ENCODE assay signal across 1 cellular context in the genomic region with DNA sequence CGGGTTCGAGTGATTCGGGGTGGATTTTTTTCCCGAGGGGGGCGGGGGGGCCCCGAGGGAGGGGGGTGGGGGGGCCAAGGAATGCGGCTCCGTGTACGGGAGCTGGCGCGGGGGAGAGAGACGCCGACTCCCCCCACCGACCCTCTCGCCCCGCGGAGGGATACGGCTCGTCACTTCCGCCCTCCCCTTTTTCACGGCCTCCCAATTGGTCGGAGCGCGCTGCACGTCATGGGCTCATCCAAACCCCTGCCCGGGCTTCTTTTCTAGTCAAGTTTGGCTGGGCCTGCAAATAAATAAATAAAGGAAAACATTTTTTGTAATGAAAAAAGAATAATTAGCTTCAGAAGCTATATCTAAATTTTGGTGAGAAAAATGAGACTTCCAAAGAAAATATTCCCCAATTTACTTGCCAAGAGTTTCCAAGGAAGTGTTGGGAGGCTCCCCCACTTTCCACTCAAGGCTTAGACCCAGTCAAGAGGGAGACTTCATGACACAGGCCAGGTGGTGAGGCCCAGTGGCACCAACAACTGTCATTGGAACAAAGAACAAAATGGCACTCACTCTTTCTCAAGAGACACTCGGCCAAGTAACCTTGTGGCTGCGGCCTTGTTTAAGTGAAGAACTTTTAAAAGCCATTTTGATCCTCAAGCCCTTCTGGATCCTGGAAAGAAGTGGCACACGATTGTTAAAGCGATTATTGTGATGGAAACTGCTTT.
A peak's percentile ranks its signal among the peaks of the same experiment; 100 is the strongest.
TF ChIP-seq lines count a peak whose summit lies in the region.

POGZ (minus strand) TSS at position 164 of the 716 bp plus-strand sequence. CDS start 17,290 bp downstream, outside the sequence.

TF ChIP-seq in HEK293, 187 proteins besides CTCF, POLR2A, EP300 and RAD21 (continued from another document and continues in another):
- TF ChIP-seq EGR2 (tag by site-specific recombination; IDR thresholded peaks at IDR 0.05; ENCODE audit: low read depth): no peak
- TF ChIP-seq ZNF677 (tag by site-specific recombination; IDR thresholded peaks at IDR 0.05): no peak
- no peak for TF ChIP-seq ZNF114 (tag by site-specific recombination; IDR thresholded peaks at IDR 0.05)
- no peak for TF ChIP-seq ZNF266 (tag by site-specific recombination; IDR thresholded peaks at IDR 0.05; ENCODE audit: low read depth)
- no peak; the same call in 1 of the 2 replicates for TF ChIP-seq ZSCAN23 (tag by site-specific recombination; IDR thresholded peaks at IDR 0.05)
- peak; percentile 94 for TF ChIP-seq PATZ1 (tag by site-specific recombination; IDR thresholded peaks at IDR 0.05)
- TF ChIP-seq ZNF768 (tag by site-specific recombination; IDR thresholded peaks at IDR 0.05): no peak
- TF ChIP-seq BCL11A (tag by site-specific recombination; IDR thresholded peaks at IDR 0.05; ENCODE audit: low read depth): no peak
- no peak for TF ChIP-seq ZNF654 (tag by site-specific recombination; IDR thresholded peaks at IDR 0.05; ENCODE audit: low read depth)
- no peak; the same call in 1 of the 2 replicates for TF ChIP-seq ZNF341 (tag by site-specific recombination; IDR thresholded peaks at IDR 0.05; ENCODE audit: low read depth)
- no peak for TF ChIP-seq ZFHX2 (tag by site-specific recombination; conservative IDR thresholded peaks at IDR 0.05)
- peak; percentile 77 for TF ChIP-seq KLF10 (tag by site-specific recombination; IDR thresholded peaks at IDR 0.05)
- no peak for TF ChIP-seq ZNF121 (tag by site-specific recombination; IDR thresholded peaks at IDR 0.05)
- no peak for TF ChIP-seq ZNF175 (tag by site-specific recombination; IDR thresholded peaks at IDR 0.05)
- TF ChIP-seq ZFP37 (tag by site-specific recombination; IDR thresholded peaks at IDR 0.05): no peak; the same call in 1 of the 2 replicates
- 0 out of 2 replicates have a peak, but pooled peaks have one; percentile 58 for TF ChIP-seq ZEB2 (tag by site-specific recombination; IDR thresholded peaks at IDR 0.05)
- TF ChIP-seq ZNF785 (tag by site-specific recombination; IDR thresholded peaks at IDR 0.05): no peak
- TF ChIP-seq, protein P1, sequence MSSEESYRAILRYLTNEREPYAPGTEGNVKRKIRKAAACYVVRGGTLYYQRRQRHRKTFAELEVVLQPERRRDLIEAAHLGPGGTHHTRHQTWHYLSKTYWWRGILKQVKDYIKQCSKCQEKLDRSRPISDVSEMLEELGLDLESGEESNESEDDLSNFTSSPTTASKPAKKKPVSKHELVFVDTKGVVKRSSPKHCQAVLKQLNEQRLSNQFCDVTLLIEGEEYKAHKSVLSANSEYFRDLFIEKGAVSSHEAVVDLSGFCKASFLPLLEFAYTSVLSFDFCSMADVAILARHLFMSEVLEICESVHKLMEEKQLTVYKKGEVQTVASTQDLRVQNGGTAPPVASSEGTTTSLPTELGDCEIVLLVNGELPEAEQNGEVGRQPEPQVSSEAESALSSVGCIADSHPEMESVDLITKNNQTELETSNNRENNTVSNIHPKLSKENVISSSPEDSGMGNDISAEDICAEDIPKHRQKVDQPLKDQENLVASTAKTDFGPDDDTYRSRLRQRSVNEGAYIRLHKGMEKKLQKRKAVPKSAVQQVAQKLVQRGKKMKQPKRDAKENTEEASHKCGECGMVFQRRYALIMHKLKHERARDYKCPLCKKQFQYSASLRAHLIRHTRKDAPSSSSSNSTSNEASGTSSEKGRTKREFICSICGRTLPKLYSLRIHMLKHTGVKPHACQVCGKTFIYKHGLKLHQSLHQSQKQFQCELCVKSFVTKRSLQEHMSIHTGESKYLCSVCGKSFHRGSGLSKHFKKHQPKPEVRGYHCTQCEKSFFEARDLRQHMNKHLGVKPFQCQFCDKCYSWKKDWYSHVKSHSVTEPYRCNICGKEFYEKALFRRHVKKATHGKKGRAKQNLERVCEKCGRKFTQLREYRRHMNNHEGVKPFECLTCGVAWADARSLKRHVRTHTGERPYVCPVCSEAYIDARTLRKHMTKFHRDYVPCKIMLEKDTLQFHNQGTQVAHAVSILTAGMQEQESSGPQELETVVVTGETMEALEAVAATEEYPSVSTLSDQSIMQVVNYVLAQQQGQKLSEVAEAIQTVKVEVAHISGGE (tag by site-specific recombination; conservative IDR thresholded peaks at IDR 0.05; ENCODE audit: low read depth): peak; percentile 40; the same call in 1 of the 2 replicates
- no peak for TF ChIP-seq HOXD13 (CRISPR knock-in tag; IDR thresholded peaks at IDR 0.05; ENCODE audit: borderline replicate concordance)
- TF ChIP-seq KLF7 (tag by site-specific recombination; IDR thresholded peaks at IDR 0.05; ENCODE audit: borderline replicate concordance): no peak
- TF ChIP-seq YY1 (tag by site-specific recombination; IDR thresholded peaks at IDR 0.05): no peak; the same call in 1 of the 2 replicates
- TF ChIP-seq ZNF184 (tag by site-specific recombination; IDR thresholded peaks at IDR 0.05): peak; percentile 71; the same call in 1 of the 2 replicates
- no peak for TF ChIP-seq ZNF274 (IDR thresholded peaks at IDR 0.05; ENCODE audit: low read length)
- no peak for TF ChIP-seq ZNF274 (tag by site-specific recombination; IDR thresholded peaks at IDR 0.05; ENCODE audit: borderline replicate concordance)
- no peak for TF ChIP-seq ZNF169 (tag by site-specific recombination; IDR thresholded peaks at IDR 0.05)
- no peak for TF ChIP-seq OSR2 (tag by site-specific recombination; IDR thresholded peaks at IDR 0.05)
- peak; percentile 92 for TF ChIP-seq ZNF398 (tag by site-specific recombination; IDR thresholded peaks at IDR 0.05)
- no peak for TF ChIP-seq ZNF138 (tag by site-specific recombination; IDR thresholded peaks at IDR 0.05; ENCODE audit: borderline replicate concordance)
- TF ChIP-seq ZBTB8A (tag by site-specific recombination; IDR thresholded peaks at IDR 0.05): peak; percentile 54; the same call in 1 of the 2 replicates
- no peak for TF ChIP-seq ZNF701 (tag by site-specific recombination; IDR thresholded peaks at IDR 0.05)
- 0 out of 2 replicates have a peak, but pooled peaks have one; percentile 30 for TF ChIP-seq ZNF394 (tag by site-specific recombination; IDR thresholded peaks at IDR 0.05; ENCODE audit: borderline replicate concordance)
- TF ChIP-seq, protein P2, sequence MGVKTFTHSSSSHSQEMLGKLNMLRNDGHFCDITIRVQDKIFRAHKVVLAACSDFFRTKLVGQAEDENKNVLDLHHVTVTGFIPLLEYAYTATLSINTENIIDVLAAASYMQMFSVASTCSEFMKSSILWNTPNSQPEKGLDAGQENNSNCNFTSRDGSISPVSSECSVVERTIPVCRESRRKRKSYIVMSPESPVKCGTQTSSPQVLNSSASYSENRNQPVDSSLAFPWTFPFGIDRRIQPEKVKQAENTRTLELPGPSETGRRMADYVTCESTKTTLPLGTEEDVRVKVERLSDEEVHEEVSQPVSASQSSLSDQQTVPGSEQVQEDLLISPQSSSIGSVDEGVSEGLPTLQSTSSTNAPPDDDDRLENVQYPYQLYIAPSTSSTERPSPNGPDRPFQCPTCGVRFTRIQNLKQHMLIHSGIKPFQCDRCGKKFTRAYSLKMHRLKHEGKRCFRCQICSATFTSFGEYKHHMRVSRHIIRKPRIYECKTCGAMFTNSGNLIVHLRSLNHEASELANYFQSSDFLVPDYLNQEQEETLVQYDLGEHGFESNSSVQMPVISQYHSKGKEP (tag by site-specific recombination; IDR thresholded peaks at IDR 0.05): no peak
- TF ChIP-seq ZNF660 (tag by site-specific recombination; IDR thresholded peaks at IDR 0.05): peak; percentile 61
- no peak for TF ChIP-seq PBX3 (CRISPR knock-in tag; IDR thresholded peaks at IDR 0.05)
- TF ChIP-seq ZNF747 (tag by site-specific recombination; IDR thresholded peaks at IDR 0.05): no peak
- TF ChIP-seq ZNF558 (tag by site-specific recombination; IDR thresholded peaks at IDR 0.05): no peak
- no peak for TF ChIP-seq GFI1B (tag by site-specific recombination; IDR thresholded peaks at IDR 0.05)
- no peak for TF ChIP-seq ZNF837 (tag by site-specific recombination; IDR thresholded peaks at IDR 0.05)
- TF ChIP-seq ZNF37A (tag by site-specific recombination; IDR thresholded peaks at IDR 0.05): no peak
- TF ChIP-seq, protein P3, sequence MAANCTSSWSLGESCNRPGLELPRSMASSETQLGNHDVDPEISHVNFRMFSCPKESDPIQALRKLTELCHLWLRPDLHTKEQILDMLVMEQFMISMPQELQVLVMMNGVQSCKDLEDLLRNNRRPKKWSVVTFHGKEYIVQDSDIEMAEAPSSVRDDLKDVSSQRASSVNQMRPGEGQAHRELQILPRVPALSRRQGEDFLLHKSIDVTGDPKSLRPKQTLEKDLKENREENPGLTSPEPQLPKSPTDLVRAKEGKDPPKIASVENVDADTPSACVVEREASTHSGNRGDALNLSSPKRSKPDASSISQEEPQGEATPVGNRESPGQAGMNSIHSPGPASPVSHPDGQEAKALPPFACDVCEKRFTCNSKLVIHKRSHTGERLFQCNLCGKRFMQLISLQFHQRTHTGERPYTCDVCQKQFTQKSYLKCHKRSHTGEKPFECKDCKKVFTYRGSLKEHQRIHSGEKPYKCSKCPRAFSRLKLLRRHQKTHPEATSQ (tag by site-specific recombination; IDR thresholded peaks at IDR 0.05): no peak
- TF ChIP-seq, protein P4, sequence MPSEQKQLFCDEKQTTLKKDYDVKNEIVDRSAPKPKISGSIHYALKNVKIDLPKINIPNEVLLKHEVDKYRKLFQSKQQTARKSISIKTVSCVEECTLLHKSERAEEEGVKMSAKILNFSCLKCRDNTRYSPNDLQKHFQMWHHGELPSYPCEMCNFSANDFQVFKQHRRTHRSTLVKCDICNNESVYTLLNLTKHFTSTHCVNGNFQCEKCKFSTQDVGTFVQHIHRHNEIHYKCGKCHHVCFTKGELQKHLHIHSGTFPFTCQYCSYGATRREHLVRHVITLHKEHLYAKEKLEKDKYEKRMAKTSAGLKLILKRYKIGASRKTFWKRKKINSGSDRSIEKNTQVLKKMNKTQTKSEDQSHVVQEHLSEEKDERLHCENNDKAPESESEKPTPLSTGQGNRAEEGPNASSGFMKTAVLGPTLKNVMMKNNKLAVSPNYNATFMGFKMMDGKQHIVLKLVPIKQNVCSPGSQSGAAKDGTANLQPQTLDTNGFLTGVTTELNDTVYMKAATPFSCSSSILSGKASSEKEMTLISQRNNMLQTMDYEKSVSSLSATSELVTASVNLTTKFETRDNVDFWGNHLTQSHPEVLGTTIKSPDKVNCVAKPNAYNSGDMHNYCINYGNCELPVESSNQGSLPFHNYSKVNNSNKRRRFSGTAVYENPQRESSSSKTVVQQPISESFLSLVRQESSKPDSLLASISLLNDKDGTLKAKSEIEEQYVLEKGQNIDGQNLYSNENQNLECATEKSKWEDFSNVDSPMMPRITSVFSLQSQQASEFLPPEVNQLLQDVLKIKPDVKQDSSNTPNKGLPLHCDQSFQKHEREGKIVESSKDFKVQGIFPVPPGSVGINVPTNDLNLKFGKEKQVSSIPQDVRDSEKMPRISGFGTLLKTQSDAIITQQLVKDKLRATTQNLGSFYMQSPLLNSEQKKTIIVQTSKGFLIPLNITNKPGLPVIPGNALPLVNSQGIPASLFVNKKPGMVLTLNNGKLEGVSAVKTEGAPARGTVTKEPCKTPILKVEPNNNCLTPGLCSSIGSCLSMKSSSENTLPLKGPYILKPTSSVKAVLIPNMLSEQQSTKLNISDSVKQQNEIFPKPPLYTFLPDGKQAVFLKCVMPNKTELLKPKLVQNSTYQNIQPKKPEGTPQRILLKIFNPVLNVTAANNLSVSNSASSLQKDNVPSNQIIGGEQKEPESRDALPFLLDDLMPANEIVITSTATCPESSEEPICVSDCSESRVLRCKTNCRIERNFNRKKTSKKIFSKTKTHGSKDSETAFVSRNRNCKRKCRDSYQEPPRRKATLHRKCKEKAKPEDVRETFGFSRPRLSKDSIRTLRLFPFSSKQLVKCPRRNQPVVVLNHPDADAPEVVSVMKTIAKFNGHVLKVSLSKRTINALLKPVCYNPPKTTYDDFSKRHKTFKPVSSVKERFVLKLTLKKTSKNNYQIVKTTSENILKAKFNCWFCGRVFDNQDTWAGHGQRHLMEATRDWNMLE (tag by site-specific recombination; conservative IDR thresholded peaks at IDR 0.05; ENCODE audit: low read depth): peak; percentile 88
- peak; percentile 88 for TF ChIP-seq ZNF629 (tag by site-specific recombination; IDR thresholded peaks at IDR 0.05)
- no peak for TF ChIP-seq TCF7L2 (IDR thresholded peaks at IDR 0.05; ENCODE audit: borderline replicate concordance, low read depth, low read length)
- TF ChIP-seq ZBTB17 (tag by site-specific recombination; IDR thresholded peaks at IDR 0.05): no peak
- TF ChIP-seq ZNF623 (tag by site-specific recombination; IDR thresholded peaks at IDR 0.05): 0 out of 2 replicates have a peak, but pooled peaks have one; percentile 4
- no peak for TF ChIP-seq MZF1 (tag by site-specific recombination; IDR thresholded peaks at IDR 0.05; ENCODE audit: borderline replicate concordance)
- TF ChIP-seq ZNF514 (tag by site-specific recombination; IDR thresholded peaks at IDR 0.05): no peak
